In genomic region chr10:7405637-7406036, GRCh38 we compare ENCODE assay signal across 13 cellular contexts. TPM values are rescaled to one million over a fixed set of nuclear protein-coding genes. Genes with fewer than 3 reads are reported as not detected.
DNase-seq lines count a peak whose midpoint lies in the region; ATAC-seq, FAIRE-seq and TF ChIP-seq lines count a peak whose summit lies in the region.
"Had no signal": no experiment of that assay in that cellular context is flagged by ENCODE, and none has a peak within 500 bp of the region (broad histone marks: within the 10 kb centered on the region; RNA-seq: fewer than 3 reads in every experiment).

No MANE protein-coding gene starts in this region.

- no peak overlapping the region for H3K18ac ChIP-seq in mesendoderm (ENCODE audit: low read length)

- peaks cover 1% of the 10 kb centered on the region for H3K27me3 Mint-ChIP-seq in activated T-helper 2 cell treated with anti-CD3 and anti-CD28 coated beads, Interferon-gamma antibody, Interleukin-2, Interleukin-4, amounts not matched to agents 10 μg/mL and 5 μg/mL and 100 μg/mL, durations not matched to agents 14 hours and 24 hours and 36 hours (ENCODE audit: low read depth)
- H3K27me3 Mint-ChIP-seq: B cell had no signal

- no peak overlapping the region; the same call in 1 of the 2 replicates for H3K27ac ChIP-seq in DND-41 (ENCODE audit: low read length)
- H3K27ac ChIP-seq in mesendoderm (ENCODE audit: low read depth, low read length): no peak overlapping the region
- no peak overlapping the region for H3K27ac ChIP-seq in pancreas
- H3K27ac ChIP-seq: VCaP had no signal

- intact Hi-C loops in activated T-helper 2 cell treated with anti-CD3 and anti-CD28 coated beads, Interferon-gamma antibody, Interleukin-2, Interleukin-4, amounts not matched to agents 10 μg/mL and 5 μg/mL and 100 μg/mL, durations not matched to agents 14 hours and 24 hours and 36 hours (cut with micrococcal nuclease): loop anchor here (10.0 kb wide), 1 partner anchor 1721 kb away; the partner anchor contains the start of gene TASOR2
- intact Hi-C loops in pancreas (cut with DNase I): loop anchor here in 1 of 3 donors (10.0 kb wide), 1 partner anchor 141 kb away; no protein-coding TSS in a partner anchor

- no peak overlapping the region for H2AFZ ChIP-seq in DND-41 (ENCODE audit: low read depth, low read length)

- DNase-seq in DND-41 (no peak), Kasumi-1 (lab: John Stamatoyannopoulos, UW) (peak; percentile 37 to 50), mesendoderm (peak; percentile 22), pancreas (no peak)
- no peak for DNase-seq in activated T-helper 2 cell treated with anti-CD3 and anti-CD28 coated beads, Interferon-gamma antibody, Interleukin-2, Interleukin-4, amounts not matched to agents 10 μg/mL and 5 μg/mL and 100 μg/mL, durations not matched to agents 14 hours and 24 hours and 36 hours (ENCODE audit: low spot score)
- DNase-seq: left colon, MG63, NCI-H2107 had no signal

- H3K4me1 ChIP-seq in DND-41 (ENCODE audit: insufficient read depth, low read length) (peaks cover 34% of the 10 kb centered on the region), mesendoderm (ENCODE audit: control insufficient read depth, low read depth, low read length) (peaks cover 5% of the 10 kb centered on the region), pancreas (peaks cover 0 to 4% (median 0%) of the 10 kb centered on the region in 3 donors)

- no peak overlapping the region for H2BK5ac ChIP-seq in mesendoderm (ENCODE audit: low read length)

- peaks cover 80% of the 10 kb centered on the region for H4K20me1 ChIP-seq in DND-41 (ENCODE audit: insufficient read depth, low read length)

- H2BK120ac ChIP-seq in mesendoderm (ENCODE audit: low read depth, low read length): no peak overlapping the region

- H3K27me3 ChIP-seq in DND-41 (ENCODE audit: insufficient read depth, low read length, poor library complexity) (no peaks in the 10 kb centered on the region), mesendoderm (ENCODE audit: insufficient read depth, low read length, poor library complexity) (no peaks in the 10 kb centered on the region), pancreas (no peaks in the 10 kb centered on the region)

- H3K9ac ChIP-seq in DND-41 (ENCODE audit: low read depth, low read length): no peak overlapping the region
- no peak overlapping the region for H3K9ac ChIP-seq in mesendoderm (ENCODE audit: low read length)

- peaks cover 4% of the 10 kb centered on the region for H3K79me1 ChIP-seq in mesendoderm (ENCODE audit: low read length)

- TF ChIP-seq CTCF in DND-41 (IDR thresholded peaks at IDR 0.05; ENCODE audit: borderline replicate concordance, extremely low read depth, low read length, poor library complexity, severe bottlenecking) (no peak), pancreas (IDR thresholded peaks at IDR 0.05) (no peak)

- no peak overlapping the region for H2BK15ac ChIP-seq in mesendoderm (replicated peaks; ENCODE audit: low read depth)

- H3K4me3 ChIP-seq in DND-41 (ENCODE audit: low read depth in 1 of 2, low read length in 2 of 2) (0 out of 4 replicates have a peak overlapping the region, but pooled peaks of 1 of the 2 experiments have one; percentile 4), mesendoderm (ENCODE audit: low read length) (no peak overlapping the region), pancreas (no peak overlapping the region)
- H3K4me3 ChIP-seq: MG63 had no signal

- H3K4me2 ChIP-seq in DND-41 (ENCODE audit: insufficient read depth, low read length) (peak overlapping the region; percentile 41; the same call in 1 of the 2 replicates), mesendoderm (ENCODE audit: low read length) (no peak overlapping the region)

- H4K8ac ChIP-seq in mesendoderm (ENCODE audit: low read depth, low read length): no peak overlapping the region

- H3K56ac ChIP-seq in mesendoderm (ENCODE audit: low read length): no peak overlapping the region

- peaks cover 37% of the 10 kb centered on the region for H3K36me3 Mint-ChIP-seq in activated T-helper 2 cell treated with anti-CD3 and anti-CD28 coated beads, Interferon-gamma antibody, Interleukin-2, Interleukin-4, amounts not matched to agents 10 μg/mL and 5 μg/mL and 100 μg/mL, durations not matched to agents 14 hours and 24 hours and 36 hours (ENCODE audit: low read depth)

- H3K79me2 ChIP-seq in DND-41 (ENCODE audit: insufficient read depth, low read length) (peaks cover 100% of the 10 kb centered on the region), mesendoderm (ENCODE audit: control insufficient read depth, insufficient read depth, low read length) (peaks cover 2% of the 10 kb centered on the region)

- H3K36me3 ChIP-seq in DND-41 (ENCODE audit: insufficient read depth, low read length): peaks cover 42% of the 10 kb centered on the region
- H3K36me3 ChIP-seq in mesendoderm (ENCODE audit: control insufficient read depth, insufficient read depth, low read length): no peaks in the 10 kb centered on the region
- H3K36me3 ChIP-seq in pancreas: no peaks in the 10 kb centered on the region
- H3K36me3 ChIP-seq: MG63 had no signal

- H3K4me3 Mint-ChIP-seq in activated T-helper 2 cell treated with anti-CD3 and anti-CD28 coated beads, Interferon-gamma antibody, Interleukin-2, Interleukin-4, amounts not matched to agents 10 μg/mL and 5 μg/mL and 100 μg/mL, durations not matched to agents 14 hours and 24 hours and 36 hours (ENCODE audit: low read depth): no peak overlapping the region

- no peak for FAIRE-seq in pancreas (lab: Jason Lieb, UNC)

- H3K23ac ChIP-seq in mesendoderm (ENCODE audit: low read length): no peak overlapping the region

- ATAC-seq in DND-41 (ENCODE audit: insufficient read depth, low read depth) (no peak), HG02759 (IDR thresholded peaks at IDR 0.05; ENCODE audit: unreplicated experiment) (no peak), pancreas (no peak), GM18858 (IDR thresholded peaks at IDR 0.05; ENCODE audit: unreplicated experiment) (no peak), HG02798 (IDR thresholded peaks at IDR 0.05; ENCODE audit: poor library complexity, unreplicated experiment) (no peak)
- ATAC-seq: left colon had no signal

- peak overlapping the region; percentile 11 for H3K27ac Mint-ChIP-seq in activated T-helper 2 cell treated with anti-CD3 and anti-CD28 coated beads, Interferon-gamma antibody, Interleukin-2, Interleukin-4, amounts not matched to agents 10 μg/mL and 5 μg/mL and 100 μg/mL, durations not matched to agents 14 hours and 24 hours and 36 hours
- H3K27ac Mint-ChIP-seq: B cell had no signal

- H2AK5ac ChIP-seq in mesendoderm (ENCODE audit: low read length): no peak overlapping the region

- H4K5ac ChIP-seq in mesendoderm (ENCODE audit: low read length): no peak overlapping the region

- peaks cover 40% of the 10 kb centered on the region for H3K4me1 Mint-ChIP-seq in activated T-helper 2 cell treated with anti-CD3 and anti-CD28 coated beads, Interferon-gamma antibody, Interleukin-2, Interleukin-4, amounts not matched to agents 10 μg/mL and 5 μg/mL and 100 μg/mL, durations not matched to agents 14 hours and 24 hours and 36 hours (ENCODE audit: low read depth)

- H3K4ac ChIP-seq in mesendoderm (ENCODE audit: low read depth, low read length): no peak overlapping the region

- no peaks in the 10 kb centered on the region for H3K9me3 Mint-ChIP-seq in activated T-helper 2 cell treated with anti-CD3 and anti-CD28 coated beads, Interferon-gamma antibody, Interleukin-2, Interleukin-4, amounts not matched to agents 10 μg/mL and 5 μg/mL and 100 μg/mL, durations not matched to agents 14 hours and 24 hours and 36 hours

- H3K9me3 ChIP-seq in DND-41 (ENCODE audit: insufficient read depth, low read length, severe bottlenecking) (no peaks in the 10 kb centered on the region), pancreas (no peaks in the 10 kb centered on the region)
- H3K9me3 ChIP-seq: MG63 had no signal

- no CpG with 5 or more reads among the region's 4 CpGs for WGBS in mesendoderm (ENCODE audit: extremely low coverage, insufficient coverage, low lambda C conversion rate)
- 25 to 69% methylated on average over 2 to 4 of the region's 4 CpGs for WGBS in pancreas, 2 donors

RNA-seq across cellular contexts. Expression of gene SFMBT2, which starts 5.2 kb away (rescaled TPM):
- 27.6 and 27.7 TPM in 2 replicates for total RNA-seq in activated T-helper 2 cell treated with anti-CD3 and anti-CD28 coated beads, Interferon-gamma antibody, Interleukin-2, Interleukin-4, amounts not matched to agents 10 μg/mL and 5 μg/mL and 100 μg/mL, durations not matched to agents 14 hours and 24 hours and 36 hours
- 1.1 TPM for polyA plus RNA-seq in mesendoderm (2013, experiment 1 of 2)
- polyA plus RNA-seq in mesendoderm (2013, experiment 2 of 2): 1.0 TPM
- 1 to 10 TPM in 4 of 6 donors, under 1 TPM in 2; 0.79 to 9.4 (median 2.5) TPM for total RNA-seq in pancreas
- polyA plus RNA-seq in pancreas: 1 to 10 TPM in 1 of 2 donors, under 1 TPM in 1; 0.65 to 1.3 TPM

Comparison
In these comparisons a context has a peak if more than half of its experiments do, and no peak if none do; other contexts are left out.
1. DNase-seq: peak in Kasumi-1 (2 of 2) and mesendoderm (single experiment); none in DND-41 (single experiment), activated T-helper 2 cell treated with anti-CD3 and anti-CD28 coated beads, Interferon-gamma antibody, Interleukin-2, Interleukin-4, amounts not matched to agents 10 μg/mL and 5 μg/mL and 100 μg/mL, durations not matched to agents 14 hours and 24 hours and 36 hours (single experiment) and pancreas (0 of 6).